In the genomic region with DNA sequence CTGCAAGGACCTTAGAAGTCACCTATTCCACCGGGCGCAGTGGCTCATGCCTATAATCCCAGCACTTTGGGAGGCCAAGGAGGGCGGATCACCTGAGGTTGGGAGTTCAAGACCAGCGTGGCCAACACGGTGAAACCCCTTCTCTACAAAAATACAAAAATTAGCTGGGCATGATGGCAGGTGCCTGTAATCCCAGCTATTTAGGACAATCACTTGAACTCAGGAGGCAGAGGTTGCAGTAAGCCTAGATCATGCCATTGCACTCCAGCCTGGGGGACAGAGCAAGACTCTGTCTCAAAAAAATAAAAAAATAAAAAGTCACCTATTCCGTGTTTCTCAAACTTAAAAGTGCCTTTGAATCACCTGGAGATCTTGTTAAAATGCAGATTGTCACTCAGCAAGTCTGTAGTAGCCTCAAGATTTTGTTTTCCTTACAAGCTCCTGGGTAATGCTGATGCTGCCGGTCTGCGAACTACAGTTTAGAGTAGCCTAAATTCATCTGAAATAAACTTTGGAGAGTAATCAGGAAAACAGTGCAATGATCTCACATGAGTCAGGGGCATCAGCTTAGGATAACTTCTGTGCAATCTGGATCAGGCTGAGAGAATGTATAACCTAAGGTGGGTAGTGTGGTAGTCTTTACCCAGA, we compare ENCODE assay signal across 1 cellular context.
TF ChIP-seq lines count a peak whose summit lies in the region.

No MANE protein-coding gene starts in this region.

TF ChIP-seq in HepG2, 621 proteins besides CTCF, POLR2A, EP300 and RAD21:
- TF ChIP-seq, protein P1, sequence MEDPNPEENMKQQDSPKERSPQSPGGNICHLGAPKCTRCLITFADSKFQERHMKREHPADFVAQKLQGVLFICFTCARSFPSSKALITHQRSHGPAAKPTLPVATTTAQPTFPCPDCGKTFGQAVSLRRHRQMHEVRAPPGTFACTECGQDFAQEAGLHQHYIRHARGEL (CRISPR knock-in tag; IDR thresholded peaks at IDR 0.05), result 0 out of 2 replicates have a peak, but pooled peaks have one; percentile 7
- TF ChIP-seq PAX8 (CRISPR knock-in tag; IDR thresholded peaks at IDR 0.05; ENCODE audit: borderline replicate concordance), result 0 out of 2 replicates have a peak, but pooled peaks have one; percentile 28
- TF ChIP-seq, protein P2, sequence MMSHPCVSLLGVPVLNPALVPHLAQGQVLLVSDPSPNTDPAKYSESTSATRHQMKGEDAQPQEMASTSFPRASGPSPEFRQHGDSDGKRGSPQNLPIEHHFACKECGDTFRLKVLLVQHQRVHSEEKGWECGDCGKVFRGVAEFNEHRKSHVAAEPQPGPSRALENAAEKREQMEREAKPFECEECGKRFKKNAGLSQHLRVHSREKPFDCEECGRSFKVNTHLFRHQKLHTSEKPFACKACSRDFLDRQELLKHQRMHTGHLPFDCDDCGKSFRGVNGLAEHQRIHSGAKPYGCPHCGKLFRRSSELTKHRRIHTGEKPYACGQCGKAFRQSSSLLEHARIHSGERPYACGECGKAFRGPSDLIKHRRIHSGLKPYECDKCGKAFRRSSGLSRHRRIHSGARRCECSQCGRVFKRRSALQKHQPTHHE (CRISPR knock-in tag; IDR thresholded peaks at IDR 0.05; ENCODE audit: borderline replicate concordance), result 0 out of 2 replicates have a peak, but pooled peaks have one; percentile 17
- peak; percentile 68; the same call in 1 of the 2 replicates for TF ChIP-seq TARDBP (CRISPR knock-in tag; IDR thresholded peaks at IDR 0.05)
- TF ChIP-seq RBFOX2 (IDR thresholded peaks at IDR 0.05; ENCODE audit: low read depth, low read length), result 0 out of 2 replicates have a peak, but pooled peaks have one; percentile 42
- TF ChIP-seq GLI4 (CRISPR knock-in tag; IDR thresholded peaks at IDR 0.05; ENCODE audit: borderline replicate concordance), result 0 out of 2 replicates have a peak, but pooled peaks have one; percentile 11
- TF ChIP-seq BORCS8-MEF2B (CRISPR knock-in tag; IDR thresholded peaks at IDR 0.05), result peak; percentile 17; the same call in 1 of the 2 replicates
- TF ChIP-seq, protein P3, sequence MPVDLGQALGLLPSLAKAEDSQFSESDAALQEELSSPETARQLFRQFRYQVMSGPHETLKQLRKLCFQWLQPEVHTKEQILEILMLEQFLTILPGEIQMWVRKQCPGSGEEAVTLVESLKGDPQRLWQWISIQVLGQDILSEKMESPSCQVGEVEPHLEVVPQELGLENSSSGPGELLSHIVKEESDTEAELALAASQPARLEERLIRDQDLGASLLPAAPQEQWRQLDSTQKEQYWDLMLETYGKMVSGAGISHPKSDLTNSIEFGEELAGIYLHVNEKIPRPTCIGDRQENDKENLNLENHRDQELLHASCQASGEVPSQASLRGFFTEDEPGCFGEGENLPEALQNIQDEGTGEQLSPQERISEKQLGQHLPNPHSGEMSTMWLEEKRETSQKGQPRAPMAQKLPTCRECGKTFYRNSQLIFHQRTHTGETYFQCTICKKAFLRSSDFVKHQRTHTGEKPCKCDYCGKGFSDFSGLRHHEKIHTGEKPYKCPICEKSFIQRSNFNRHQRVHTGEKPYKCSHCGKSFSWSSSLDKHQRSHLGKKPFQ (CRISPR knock-in tag; IDR thresholded peaks at IDR 0.05; ENCODE audit: insufficient replicate concordance), result peak; percentile 0
- 0 out of 2 replicates have a peak, but pooled peaks have one; percentile 34 for TF ChIP-seq ZNF446 (CRISPR knock-in tag; IDR thresholded peaks at IDR 0.05)
- TF ChIP-seq, protein P4, sequence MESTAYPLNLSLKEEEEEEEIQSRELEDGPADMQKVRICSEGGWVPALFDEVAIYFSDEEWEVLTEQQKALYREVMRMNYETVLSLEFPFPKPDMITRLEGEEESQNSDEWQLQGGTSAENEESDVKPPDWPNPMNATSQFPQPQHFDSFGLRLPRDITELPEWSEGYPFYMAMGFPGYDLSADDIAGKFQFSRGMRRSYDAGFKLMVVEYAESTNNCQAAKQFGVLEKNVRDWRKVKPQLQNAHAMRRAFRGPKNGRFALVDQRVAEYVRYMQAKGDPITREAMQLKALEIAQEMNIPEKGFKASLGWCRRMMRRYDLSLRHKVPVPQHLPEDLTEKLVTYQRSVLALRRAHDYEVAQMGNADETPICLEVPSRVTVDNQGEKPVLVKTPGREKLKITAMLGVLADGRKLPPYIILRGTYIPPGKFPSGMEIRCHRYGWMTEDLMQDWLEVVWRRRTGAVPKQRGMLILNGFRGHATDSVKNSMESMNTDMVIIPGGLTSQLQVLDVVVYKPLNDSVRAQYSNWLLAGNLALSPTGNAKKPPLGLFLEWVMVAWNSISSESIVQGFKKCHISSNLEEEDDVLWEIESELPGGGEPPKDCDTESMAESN (CRISPR knock-in tag; conservative IDR thresholded peaks at IDR 0.05), result 0 out of 2 replicates have a peak, but pooled peaks have one; percentile 48
- TF ChIP-seq CC2D1A (CRISPR knock-in tag; IDR thresholded peaks at IDR 0.05), result 0 out of 2 replicates have a peak, but pooled peaks have one; percentile 88
- TF ChIP-seq ZNF605 (CRISPR knock-in tag; IDR thresholded peaks at IDR 0.05), result peak; percentile 16; the same call in 1 of the 2 replicates
- peak; percentile 24; the same call in 1 of the 2 replicates for TF ChIP-seq KDM2A (CRISPR knock-in tag; IDR thresholded peaks at IDR 0.05; ENCODE audit: borderline replicate concordance, low read depth)
- TF ChIP-seq ZC3H4 (CRISPR knock-in tag; IDR thresholded peaks at IDR 0.05; ENCODE audit: borderline replicate concordance), result peak; percentile 85
- peak; percentile 28 for TF ChIP-seq POLR2G (IDR thresholded peaks at IDR 0.05; ENCODE audit: low read depth, low read length)
- TF ChIP-seq ZNF607 (CRISPR knock-in tag; IDR thresholded peaks at IDR 0.05; ENCODE audit: borderline replicate concordance), result 0 out of 2 replicates have a peak, but pooled peaks have one; percentile 47
- TF ChIP-seq ZNF879 (CRISPR knock-in tag; IDR thresholded peaks at IDR 0.05), result 0 out of 2 replicates have a peak, but pooled peaks have one; percentile 32
- TF ChIP-seq, protein P5, sequence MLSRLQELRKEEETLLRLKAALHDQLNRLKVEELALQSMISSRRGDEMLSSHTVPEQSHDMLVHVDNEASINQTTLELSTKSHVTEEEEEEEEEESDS (CRISPR knock-in tag; IDR thresholded peaks at IDR 0.05; ENCODE audit: borderline replicate concordance), result 0 out of 2 replicates have a peak, but pooled peaks have one; percentile 78
- 0 out of 2 replicates have a peak, but pooled peaks have one; percentile 8 for TF ChIP-seq ZIK1 (CRISPR knock-in tag; IDR thresholded peaks at IDR 0.05; ENCODE audit: borderline replicate concordance, low read depth)
- peak; percentile 57; the same call in 1 of the 2 replicates for TF ChIP-seq SMYD3 (CRISPR knock-in tag; IDR thresholded peaks at IDR 0.05)
- TF ChIP-seq ZNF790 (CRISPR knock-in tag; IDR thresholded peaks at IDR 0.05; ENCODE audit: borderline replicate concordance), result 0 out of 2 replicates have a peak, but pooled peaks have one; percentile 34
- TF ChIP-seq, protein P6, sequence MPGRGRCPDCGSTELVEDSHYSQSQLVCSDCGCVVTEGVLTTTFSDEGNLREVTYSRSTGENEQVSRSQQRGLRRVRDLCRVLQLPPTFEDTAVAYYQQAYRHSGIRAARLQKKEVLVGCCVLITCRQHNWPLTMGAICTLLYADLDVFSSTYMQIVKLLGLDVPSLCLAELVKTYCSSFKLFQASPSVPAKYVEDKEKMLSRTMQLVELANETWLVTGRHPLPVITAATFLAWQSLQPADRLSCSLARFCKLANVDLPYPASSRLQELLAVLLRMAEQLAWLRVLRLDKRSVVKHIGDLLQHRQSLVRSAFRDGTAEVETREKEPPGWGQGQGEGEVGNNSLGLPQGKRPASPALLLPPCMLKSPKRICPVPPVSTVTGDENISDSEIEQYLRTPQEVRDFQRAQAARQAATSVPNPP (CRISPR knock-in tag; IDR thresholded peaks at IDR 0.05), result 0 out of 2 replicates have a peak, but pooled peaks have one; percentile 49
- TF ChIP-seq, protein P7, sequence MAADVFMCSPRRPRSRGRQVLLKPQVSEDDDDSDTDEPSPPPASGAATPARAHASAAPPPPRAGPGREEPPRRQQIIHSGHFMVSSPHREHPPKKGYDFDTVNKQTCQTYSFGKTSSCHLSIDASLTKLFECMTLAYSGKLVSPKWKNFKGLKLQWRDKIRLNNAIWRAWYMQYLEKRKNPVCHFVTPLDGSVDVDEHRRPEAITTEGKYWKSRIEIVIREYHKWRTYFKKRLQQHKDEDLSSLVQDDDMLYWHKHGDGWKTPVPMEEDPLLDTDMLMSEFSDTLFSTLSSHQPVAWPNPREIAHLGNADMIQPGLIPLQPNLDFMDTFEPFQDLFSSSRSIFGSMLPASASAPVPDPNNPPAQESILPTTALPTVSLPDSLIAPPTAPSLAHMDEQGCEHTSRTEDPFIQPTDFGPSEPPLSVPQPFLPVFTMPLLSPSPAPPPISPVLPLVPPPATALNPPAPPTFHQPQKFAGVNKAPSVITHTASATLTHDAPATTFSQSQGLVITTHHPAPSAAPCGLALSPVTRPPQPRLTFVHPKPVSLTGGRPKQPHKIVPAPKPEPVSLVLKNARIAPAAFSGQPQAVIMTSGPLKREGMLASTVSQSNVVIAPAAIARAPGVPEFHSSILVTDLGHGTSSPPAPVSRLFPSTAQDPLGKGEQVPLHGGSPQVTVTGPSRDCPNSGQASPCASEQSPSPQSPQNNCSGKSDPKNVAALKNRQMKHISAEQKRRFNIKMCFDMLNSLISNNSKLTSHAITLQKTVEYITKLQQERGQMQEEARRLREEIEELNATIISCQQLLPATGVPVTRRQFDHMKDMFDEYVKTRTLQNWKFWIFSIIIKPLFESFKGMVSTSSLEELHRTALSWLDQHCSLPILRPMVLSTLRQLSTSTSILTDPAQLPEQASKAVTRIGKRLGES (CRISPR knock-in tag; IDR thresholded peaks at IDR 0.05; ENCODE audit: borderline replicate concordance), result 0 out of 2 replicates have a peak, but pooled peaks have one; percentile 31
- TF ChIP-seq PPARG (CRISPR knock-in tag; conservative IDR thresholded peaks at IDR 0.05), result 0 out of 2 replicates have a peak, but pooled peaks have one; percentile 5
- TF ChIP-seq ZBTB7B (CRISPR knock-in tag; IDR thresholded peaks at IDR 0.05), result 0 out of 2 replicates have a peak, but pooled peaks have one; percentile 11
- 0 out of 2 replicates have a peak, but pooled peaks have one; percentile 7 for TF ChIP-seq MYC (CRISPR knock-in tag; IDR thresholded peaks at IDR 0.05; ENCODE audit: borderline replicate concordance)
- peak; percentile 80 for TF ChIP-seq RBM22 (optimal IDR thresholded peaks at IDR 0.05; ENCODE audit: low read length)
- TF ChIP-seq, protein P8, sequence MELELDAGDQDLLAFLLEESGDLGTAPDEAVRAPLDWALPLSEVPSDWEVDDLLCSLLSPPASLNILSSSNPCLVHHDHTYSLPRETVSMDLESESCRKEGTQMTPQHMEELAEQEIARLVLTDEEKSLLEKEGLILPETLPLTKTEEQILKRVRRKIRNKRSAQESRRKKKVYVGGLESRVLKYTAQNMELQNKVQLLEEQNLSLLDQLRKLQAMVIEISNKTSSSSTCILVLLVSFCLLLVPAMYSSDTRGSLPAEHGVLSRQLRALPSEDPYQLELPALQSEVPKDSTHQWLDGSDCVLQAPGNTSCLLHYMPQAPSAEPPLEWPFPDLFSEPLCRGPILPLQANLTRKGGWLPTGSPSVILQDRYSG (CRISPR knock-in tag; IDR thresholded peaks at IDR 0.05), result 0 out of 2 replicates have a peak, but pooled peaks have one; percentile 15
- TF ChIP-seq CHD4 (IDR thresholded peaks at IDR 0.05; ENCODE audit: borderline replicate concordance, low read length), result peak; percentile 53
- TF ChIP-seq, protein P9, sequence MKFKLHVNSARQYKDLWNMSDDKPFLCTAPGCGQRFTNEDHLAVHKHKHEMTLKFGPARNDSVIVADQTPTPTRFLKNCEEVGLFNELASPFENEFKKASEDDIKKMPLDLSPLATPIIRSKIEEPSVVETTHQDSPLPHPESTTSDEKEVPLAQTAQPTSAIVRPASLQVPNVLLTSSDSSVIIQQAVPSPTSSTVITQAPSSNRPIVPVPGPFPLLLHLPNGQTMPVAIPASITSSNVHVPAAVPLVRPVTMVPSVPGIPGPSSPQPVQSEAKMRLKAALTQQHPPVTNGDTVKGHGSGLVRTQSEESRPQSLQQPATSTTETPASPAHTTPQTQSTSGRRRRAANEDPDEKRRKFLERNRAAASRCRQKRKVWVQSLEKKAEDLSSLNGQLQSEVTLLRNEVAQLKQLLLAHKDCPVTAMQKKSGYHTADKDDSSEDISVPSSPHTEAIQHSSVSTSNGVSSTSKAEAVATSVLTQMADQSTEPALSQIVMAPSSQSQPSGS (CRISPR knock-in tag; IDR thresholded peaks at IDR 0.05), result 0 out of 2 replicates have a peak, but pooled peaks have one; percentile 7
- TF ChIP-seq SSRP1 (CRISPR knock-in tag; IDR thresholded peaks at IDR 0.05), result peak; percentile 25; the same call in 1 of the 2 replicates
- TF ChIP-seq TOPORS (CRISPR knock-in tag; IDR thresholded peaks at IDR 0.05), result peak; percentile 71; the same call in 1 of the 2 replicates
- 0 out of 2 replicates have a peak, but pooled peaks have one; percentile 3 for TF ChIP-seq ETV5 (CRISPR knock-in tag; IDR thresholded peaks at IDR 0.05; ENCODE audit: borderline replicate concordance)
- 0 out of 2 replicates have a peak, but pooled peaks have one; percentile 24 for TF ChIP-seq REPIN1 (CRISPR knock-in tag; IDR thresholded peaks at IDR 0.05; ENCODE audit: borderline replicate concordance, low read depth)
